Comparison of ENCODE assay signal across 12 cellular contexts in genomic region chr2:209431701-209432100, GRCh38. TPM values are rescaled to one million over a fixed set of nuclear protein-coding genes. Genes with fewer than 3 reads are reported as not detected.
DNase-seq lines count a peak whose midpoint lies in the region; ATAC-seq and TF ChIP-seq lines count a peak whose summit lies in the region.
"Had no signal": no experiment of that assay in that cellular context is flagged by ENCODE, and none has a peak within 500 bp of the region (broad histone marks: within the 10 kb centered on the region; RNA-seq: fewer than 3 reads in every experiment).

No MANE protein-coding gene starts in this region.

- H3K27ac ChIP-seq in RWPE1, result no peak overlapping the region
- peak overlapping the region; percentile 13 to 15 for H3K27ac ChIP-seq in esophagus (ENCODE audit: low read depth in 2 of 2, low read length in 1 of 2)
- no peak overlapping the region for H3K27ac ChIP-seq in osteoblast (ENCODE audit: low read depth, low read length)
- H3K27ac ChIP-seq: SJSA1 had no signal

- H3K4me1 ChIP-seq in esophagus (ENCODE audit: control insufficient read depth in 2 of 2, insufficient read depth in 2 of 2, low read length in 1 of 2) (peaks cover 0 to 2% of the 10 kb centered on the region in 2 donors), osteoblast (ENCODE audit: insufficient read depth, low read length) (peaks cover 3% of the 10 kb centered on the region)

- WGBS in esophagus, 2 donors, result 32 to 55% methylated on average over 3 of the region's 3 CpGs

- no peaks in the 10 kb centered on the region for H3K79me2 ChIP-seq in osteoblast (ENCODE audit: insufficient read depth, low read length)

- CTCF ChIA-PET in RWPE1 (lab: Yijun Ruan, JAX), result interaction anchor here (0.8 kb wide), 1 partner anchor 97 kb away, joined by 3 read pairs; no protein-coding TSS in a partner anchor

- no peak overlapping the region for H3K4me3 ChIP-seq in esophagus (ENCODE audit: low read depth in 1 of 2, low read length in 2 of 2)
- no peak overlapping the region for H3K4me3 ChIP-seq in osteoblast (ENCODE audit: insufficient read depth, low read length)
- H3K4me3 ChIP-seq: SJSA1 had no signal

- no peak for TF ChIP-seq CTCF in RWPE1 (conservative IDR thresholded peaks at IDR 0.05; ENCODE audit: low read depth)
- no peak for TF ChIP-seq CTCF in osteoblast (IDR thresholded peaks at IDR 0.05; ENCODE audit: extremely low read depth, low read depth, low read length)

- H3K4me2 ChIP-seq in osteoblast (ENCODE audit: insufficient read depth, low read length), result no peak overlapping the region

- H3K9me3 ChIP-seq in esophagus (ENCODE audit: control insufficient read depth in 2 of 2, insufficient read depth in 1 of 2, low read depth in 1 of 2, low read length in 1 of 2) (no peaks in the 10 kb centered on the region), osteoblast (ENCODE audit: low read depth, low read length) (no peaks in the 10 kb centered on the region)
- H3K9me3 ChIP-seq: SJSA1 had no signal

- no peaks in the 10 kb centered on the region for H3K36me3 ChIP-seq in esophagus (ENCODE audit: control insufficient read depth in 2 of 2, insufficient read depth in 2 of 2, low read length in 1 of 2)
- no peaks in the 10 kb centered on the region for H3K36me3 ChIP-seq in osteoblast (ENCODE audit: insufficient read depth, low read length)
- H3K36me3 ChIP-seq: SJSA1 had no signal

- H4K20me1 ChIP-seq in osteoblast (ENCODE audit: insufficient read depth, low read length), result no peaks in the 10 kb centered on the region

- POLR2A ChIA-PET in RWPE1 (lab: Yijun Ruan, JAX; ENCODE audit: low non-redundant PET), result no interaction called here

- peak overlapping the region; percentile 27 for H2AFZ ChIP-seq in osteoblast (ENCODE audit: low read length)

- DNase-seq in GM04504 (ENCODE audit: low read depth) (peak; percentile 46), RWPE1 (ENCODE audit: low spot score) (peak; percentile 75), osteoblast (ENCODE audit: insufficient read length, low spot score, missing footprints) (peak; percentile 13), NCI-H2107 (lab: John Stamatoyannopoulos, UW) (no peak), NCI-H187 (lab: John Stamatoyannopoulos, UW) (no peak), SK-N-DZ (ENCODE audit: low spot score) (no peak)
- DNase-seq: caudate nucleus, NCI-H1105 had no signal

- ATAC-seq in GM19351 (IDR thresholded peaks at IDR 0.05; ENCODE audit: unreplicated experiment), result no peak

- H3K27me3 ChIP-seq in esophagus (ENCODE audit: control insufficient read depth in 1 of 2, insufficient read depth in 2 of 2, low read length in 2 of 2) (no peaks in the 10 kb centered on the region), osteoblast (ENCODE audit: insufficient read depth, low read length) (no peaks in the 10 kb centered on the region)

RNA-seq across cellular contexts. Expression of gene MAP2, which starts 7.9 kb away (rescaled TPM):
- polyA plus RNA-seq in esophagus, result 1 to 10 TPM; 4.4 to 5.2 TPM
- total RNA-seq in osteoblast, result 2.1 and 2.2 TPM in 2 replicates
- 40.1 and 44.4 TPM in 2 replicates for polyA plus RNA-seq in SK-N-DZ (2014; cell fraction: cytosol; rRNA removed)
- 32.0 and 37.0 TPM in 2 replicates for polyA plus RNA-seq in SK-N-DZ (2014; cell fraction: nucleus; rRNA removed)
- total RNA-seq: activated T-helper 2 cell treated with anti-CD3 and anti-CD28 coated beads, Interferon-gamma antibody, Interleukin-2, Interleukin-4, amounts not matched to agents 10 μg/mL and 5 μg/mL and 100 μg/mL, durations not matched to agents 14 hours and 24 hours and 36 hours had no signal

Comparison
In these comparisons a context has a peak if more than half of its experiments do, and no peak if none do; other contexts are left out.
1. DNase-seq: peak in GM04504 (single experiment), RWPE1 (single experiment) and osteoblast (single experiment); none in NCI-H2107 (single experiment), NCI-H187 (0 of 2) and SK-N-DZ (single experiment).
2. H3K27ac ChIP-seq: peak in esophagus (2 of 2); none in RWPE1 (single experiment) and osteoblast (single experiment).